19 cellular contexts compared by ENCODE assay signal in genomic region chr13:26046639-26047038, GRCh38. TPM values are rescaled to one million over a fixed set of nuclear protein-coding genes. Genes with fewer than 3 reads are reported as not detected.
A peak's percentile ranks its signal among the peaks of the same experiment; 100 is the strongest.
DNase-seq lines count a peak whose midpoint lies in the region; ATAC-seq and TF ChIP-seq lines count a peak whose summit lies in the region.
"Had no signal": no experiment of that assay in that cellular context is flagged by ENCODE, and none has a peak within 500 bp of the region (broad histone marks: within the 10 kb centered on the region; RNA-seq: fewer than 3 reads in every experiment).

No MANE protein-coding gene starts in this region.

- peaks cover 20% of the 10 kb centered on the region for H3K27me3 Mint-ChIP-seq in brain
- peaks cover 8% of the 10 kb centered on the region for H3K27me3 Mint-ChIP-seq in glutamatergic neuron (ENCODE audit: unreplicated experiment)
- peaks cover 15% of the 10 kb centered on the region for H3K27me3 Mint-ChIP-seq in neural progenitor cell (ENCODE audit: insufficient read depth, low read depth)

- DNase-seq in glutamatergic neuron (no peak), neural progenitor cell (ENCODE audit: low spot score) (no peak), superior temporal gyrus (ENCODE audit: extremely low spot score) (no peak), aorta (no peak)
- no peak for DNase-seq in activated T-cell treated with anti-CD3 and anti-CD28 coated beads, Interleukin-2, amount 50 U/mL, for 1 hour
- no peak for DNase-seq in activated effector memory CD4-positive, alpha-beta T cell treated with anti-CD3 and anti-CD28 coated beads, Interleukin-2, amount 50 U/mL, for 16 hours
- DNase-seq: 8988T; CD8-positive, alpha-beta memory T cell; COR-L47; DMS 273 treated with DMSO at 0.1 percent for 48 hours; DMS53; GOT3; H7 had no signal

- H3K4me3 ChIP-seq in HEK293 (ENCODE audit: low read depth, low read length) (no peak overlapping the region), neural progenitor cell (peak overlapping the region; percentile 99), aorta (ENCODE audit: low read length in 2 of 2) (no peak overlapping the region)
- H3K4me3 ChIP-seq: BLaER1 treated with 17β-estradiol and CSF1 and Interleukin-3, amounts not matched to agents 10 nM and 100 nM had no signal

- no peak overlapping the region for H3K27ac Mint-ChIP-seq in brain
- H3K27ac Mint-ChIP-seq in glutamatergic neuron (ENCODE audit: unreplicated experiment) = no peak overlapping the region
- no peak overlapping the region for H3K27ac Mint-ChIP-seq in neural progenitor cell
- H3K27ac Mint-ChIP-seq: B cell; CD8-positive, alpha-beta memory T cell had no signal

- peaks cover 90% of the 10 kb centered on the region for H3F3A ChIP-seq in neural progenitor cell (ENCODE audit: low read depth)

- peaks cover 80% of the 10 kb centered on the region for H3K79me2 ChIP-seq in neural progenitor cell (ENCODE audit: low read depth)

- H3K9me3 Mint-ChIP-seq in brain = no peaks in the 10 kb centered on the region
- H3K9me3 Mint-ChIP-seq in glutamatergic neuron (ENCODE audit: unreplicated experiment) = peaks cover 4% of the 10 kb centered on the region
- no peaks in the 10 kb centered on the region for H3K9me3 Mint-ChIP-seq in neural progenitor cell
- H3K9me3 Mint-ChIP-seq: CD8-positive, alpha-beta memory T cell had no signal

- no peaks in the 10 kb centered on the region for H3K9me3 ChIP-seq in HEK293 (ENCODE audit: control insufficient read depth, insufficient read depth, low read depth, low read length)
- H3K9me3 ChIP-seq in neural progenitor cell (ENCODE audit: low read depth) = no peaks in the 10 kb centered on the region
- no peaks in the 10 kb centered on the region for H3K9me3 ChIP-seq in aorta (ENCODE audit: control insufficient read depth, low read length)

- H3K4me1 Mint-ChIP-seq in brain = peaks cover 29% of the 10 kb centered on the region
- peaks cover 7% of the 10 kb centered on the region for H3K4me1 Mint-ChIP-seq in glutamatergic neuron (ENCODE audit: low read depth, unreplicated experiment)
- H3K4me1 Mint-ChIP-seq in neural progenitor cell = peaks cover 12% of the 10 kb centered on the region

- 93% methylated on average over 16 of the region's 16 CpGs for WGBS in aorta, 2 donors

- peak overlapping the region; percentile 97 for H3K4me2 ChIP-seq in neural progenitor cell
- H3K4me2 ChIP-seq: BLaER1 treated with 17β-estradiol and CSF1 and Interleukin-3, amounts not matched to agents 10 nM and 100 nM had no signal

- H3K36me3 Mint-ChIP-seq in brain (peaks cover 25% of the 10 kb centered on the region), glutamatergic neuron (ENCODE audit: unreplicated experiment) (no peaks in the 10 kb centered on the region), neural progenitor cell (no peaks in the 10 kb centered on the region)
- H3K36me3 Mint-ChIP-seq: CD8-positive, alpha-beta memory T cell had no signal

- POLR2A ChIA-PET in HEK293 (lab: Yijun Ruan, JAX) = no interaction called here

- H2AFZ ChIP-seq in neural progenitor cell (replicated peaks) = no peak overlapping the region

- H3K9ac ChIP-seq in neural progenitor cell = no peak overlapping the region
- H3K9ac ChIP-seq: BLaER1 treated with 17β-estradiol and CSF1 and Interleukin-3, amounts not matched to agents 10 nM and 100 nM had no signal

- H3K4me3 Mint-ChIP-seq in brain (peak overlapping the region in 3 of 5 experiments; percentile 10 to 95 (median 42)), glutamatergic neuron (ENCODE audit: unreplicated experiment) (peak overlapping the region; percentile 63), neural progenitor cell (no peak overlapping the region)
- H3K4me3 Mint-ChIP-seq: B cell; CD8-positive, alpha-beta memory T cell had no signal

- H3K4me1 ChIP-seq in HEK293 (ENCODE audit: control insufficient read depth, insufficient read depth, low read length) = no peaks in the 10 kb centered on the region
- H3K4me1 ChIP-seq in neural progenitor cell = peaks cover 33% of the 10 kb centered on the region
- H3K4me1 ChIP-seq in aorta (ENCODE audit: control insufficient read depth in 1 of 2, insufficient read depth in 2 of 2, low read length in 2 of 2) = no peaks in the 10 kb centered on the region

- no peak overlapping the region for H3K27ac ChIP-seq in HEK293 (ENCODE audit: extremely low read depth, low read depth, low read length)
- H3K27ac ChIP-seq in neural progenitor cell = peak overlapping the region; percentile 49
- H3K27ac ChIP-seq in aorta (ENCODE audit: low read depth in 1 of 2, low read length in 2 of 2) = no peak overlapping the region
- H3K27ac ChIP-seq: BLaER1 treated with 17β-estradiol and CSF1 and Interleukin-3, amounts not matched to agents 10 nM and 100 nM had no signal

- CTCF ChIA-PET in HEK293 (lab: Yijun Ruan, JAX) = no interaction called here

- H3K36me3 ChIP-seq in HEK293 (ENCODE audit: control insufficient read depth in 2 of 2, insufficient read depth in 1 of 2, low read length in 2 of 2) (peaks cover 0 to 26% of the 10 kb centered on the region in 2 experiments; a peak in 2 of 3 replicates), neural progenitor cell (peaks cover 38% of the 10 kb centered on the region), aorta (ENCODE audit: control insufficient read depth in 1 of 2, insufficient read depth in 2 of 2, low read length in 1 of 2) (no peaks in the 10 kb centered on the region)

- H3K27me3 ChIP-seq in neural progenitor cell (no peaks in the 10 kb centered on the region), aorta (ENCODE audit: control insufficient read depth in 1 of 2, insufficient read depth in 2 of 2, low read length in 1 of 2) (no peaks in the 10 kb centered on the region)

- no peak for ATAC-seq in aorta (ENCODE audit: low FRiP score)
- ATAC-seq: HCT116 had no signal

- no peak for TF ChIP-seq CTCF in HEK293 (tag by site-specific recombination; IDR thresholded peaks at IDR 0.05)
- TF ChIP-seq CTCF in brain (conservative IDR thresholded peaks at IDR 0.05) = no peak
- TF ChIP-seq CTCF in glutamatergic neuron (IDR thresholded peaks at IDR 0.05; ENCODE audit: partially characterized antibody, unreplicated experiment) = no peak
- no peak for TF ChIP-seq CTCF in neural progenitor cell (IDR thresholded peaks at IDR 0.05)

- peaks cover 100% of the 10 kb centered on the region for H4K20me1 ChIP-seq in neural progenitor cell (ENCODE audit: low read depth)

- intact Hi-C loops in aorta (cut with DNase I) = no loop called here

TF ChIP-seq in HEK293, 187 proteins besides CTCF, POLR2A, EP300 and RAD21:
- TF ChIP-seq SCRT2 (tag by site-specific recombination; IDR thresholded peaks at IDR 0.05) (peak; percentile 60), HOXD13 (CRISPR knock-in tag; IDR thresholded peaks at IDR 0.05; ENCODE audit: borderline replicate concordance) (no peak)

RNA-seq across cellular contexts. Expression of gene SHISA2, which starts 5.2 kb away (rescaled TPM):
- polyA plus RNA-seq in brain (ENCODE audit: insufficient read depth, low read depth, low replicate concordance) (5.2 TPM), aorta (not detected)
- total RNA-seq in glutamatergic neuron (ENCODE audit: unreplicated experiment) (34.1 TPM), neural progenitor cell (ENCODE audit: low replicate concordance) (367 and 386 TPM in 2 replicates), aorta (under 1 TPM; 0.19 to 0.66 TPM)
- total RNA-seq: B cell, HT-29 had no signal
- polyA plus RNA-seq: CD8-positive, alpha-beta memory T cell had no signal

Comparison
In these comparisons a context has a peak if more than half of its experiments do, and no peak if none do; other contexts are left out.
1. RNA of gene SHISA2, which starts 5.2 kb away (total RNA-seq): 367 to 386 TPM in neural progenitor cell and 34.1 TPM in glutamatergic neuron (single experiment); 0.19 to 0.66 TPM in aorta; every median in the first group is over 10 times any median in the second.